In the genomic region with DNA sequence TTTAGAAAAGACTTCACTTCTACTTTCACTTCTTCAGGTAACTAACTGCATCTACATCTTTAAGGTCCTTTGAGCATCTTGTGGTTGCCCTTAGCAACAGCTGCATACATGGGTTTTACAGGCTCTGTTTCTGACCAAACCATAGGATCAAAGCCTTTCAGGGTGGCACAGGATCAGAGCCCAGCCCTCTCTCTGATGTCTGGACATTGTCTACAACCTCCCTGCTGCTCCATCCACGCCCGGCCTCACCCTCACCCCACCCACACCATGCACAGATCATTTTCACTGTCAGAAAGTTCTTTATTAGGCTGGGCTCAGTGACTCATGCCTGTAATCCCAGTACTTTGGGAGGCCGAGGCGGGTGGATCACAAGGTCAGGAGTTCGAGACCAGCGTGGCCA, we compare ENCODE assay signal across 23 cellular contexts. TPM values are rescaled to one million over a fixed set of nuclear protein-coding genes. Genes with fewer than 3 reads are reported as not detected.
A peak's percentile ranks its signal among the peaks of the same experiment; 100 is the strongest.
DNase-seq lines count a peak whose midpoint lies in the region; ATAC-seq, FAIRE-seq and TF ChIP-seq lines count a peak whose summit lies in the region.
"Had no signal": no experiment of that assay in that cellular context is flagged by ENCODE, and none has a peak within 500 bp of the region (broad histone marks: within the 10 kb centered on the region; RNA-seq: fewer than 3 reads in every experiment).

No MANE protein-coding gene starts in this region.

- no peak overlapping the region for H2BK12ac ChIP-seq in trophoblast cell (ENCODE audit: low read length)

- no peak overlapping the region for H3K4ac ChIP-seq in trophoblast cell (ENCODE audit: low read depth, low read length)

- H3K4me3 ChIP-seq in BLaER1 treated with 17β-estradiol and CSF1 and Interleukin-3, amounts not matched to agents 10 nM and 100 nM = peak overlapping the region in 3 of 10 experiments; percentile 9 to 45 (median 21); a peak in 2 of 20 replicates
- no peak overlapping the region for H3K4me3 ChIP-seq in epithelial cell of esophagus (ENCODE audit: low read length)
- H3K4me3 ChIP-seq in trophoblast cell (ENCODE audit: low read depth, low read length) = no peak overlapping the region
- no peak overlapping the region for H3K4me3 ChIP-seq in tibial artery
- H3K4me3 ChIP-seq: cardiac muscle cell, esophagus squamous epithelium, SJCRH30, skin epidermis, testis had no signal

- H4K20me1 ChIP-seq in BLaER1 treated with 17β-estradiol and CSF1 and Interleukin-3, amounts not matched to agents 10 nM and 100 nM = peaks cover 0 to 4% (median 0%) of the 10 kb centered on the region in 11 experiments; a peak in 3 of 22 replicates

- H2BK5ac ChIP-seq in trophoblast cell (ENCODE audit: low read depth, low read length, poor library complexity) = no peak overlapping the region

- peaks cover 61 to 98% (median 76%) of the 10 kb centered on the region in 10 experiments for H3K4me1 ChIP-seq in BLaER1 treated with 17β-estradiol and CSF1 and Interleukin-3, amounts not matched to agents 10 nM and 100 nM
- no peaks in the 10 kb centered on the region for H3K4me1 ChIP-seq in trophoblast cell (ENCODE audit: control insufficient read depth in 1 of 2, insufficient read depth in 2 of 2, low read length in 2 of 2)
- H3K4me1 ChIP-seq in tibial artery = peaks cover 0 to 30% (median 9%) of the 10 kb centered on the region in 4 donors
- H3K4me1 ChIP-seq: parathyroid adenoma, SJCRH30, testis had no signal

- intact Hi-C loops in tibial artery (cut with DNase I; ENCODE audit: low total_unique reads) = no loop called here

- H3K79me1 ChIP-seq in trophoblast cell (ENCODE audit: low read length) = no peaks in the 10 kb centered on the region

- H2BK120ac ChIP-seq in trophoblast cell (ENCODE audit: insufficient read depth, low read length, poor library complexity) = no peak overlapping the region

- no peak overlapping the region for H3K23ac ChIP-seq in trophoblast cell (ENCODE audit: low read length)

- no peak for ATAC-seq in GM21515 (IDR thresholded peaks at IDR 0.05; ENCODE audit: unreplicated experiment)
- ATAC-seq in HG02759 (IDR thresholded peaks at IDR 0.05; ENCODE audit: unreplicated experiment) = no peak
- ATAC-seq: activated T-helper 17 cell treated with anti-CD3 and anti-CD28 coated beads, Interleukin-2, amount 50 U/mL, for 72 hours had no signal

- no peaks in the 10 kb centered on the region for H3K79me2 ChIP-seq in trophoblast cell (ENCODE audit: control insufficient read depth, insufficient read depth, low read length, poor library complexity)
- H3K79me2 ChIP-seq: parathyroid adenoma had no signal

- peak overlapping the region; percentile 80 to 96 (median 91); a peak in 21 of 22 replicates for H3K27ac ChIP-seq in BLaER1 treated with 17β-estradiol and CSF1 and Interleukin-3, amounts not matched to agents 10 nM and 100 nM
- H3K27ac ChIP-seq in trophoblast cell (ENCODE audit: low read depth, low read length) (no peak overlapping the region), tibial artery (no peak overlapping the region)
- H3K27ac ChIP-seq: cardiac muscle cell, esophagus squamous epithelium, parathyroid adenoma, SJCRH30, testis had no signal

- DNase-seq in GM12891 (ENCODE audit: insufficient read length, low spot score) (no peak), NAMALWA (ENCODE audit: low spot score) (peak; percentile 40), epithelial cell of esophagus (ENCODE audit: low read depth) (peak; percentile 36), trophoblast cell (no peak), tibial artery (no peak)
- DNase-seq: activated CD4-positive, alpha-beta memory T cell treated with anti-CD3 and anti-CD28 coated beads, Interleukin-2, amount 10 ng/mL, durations not matched to agents 7 days and 5 days; AML-193; esophagus squamous epithelium; GOT3; head of caudate nucleus; naive B cell; NCI-H1694; NCI-H510A; SJCRH30; testis had no signal

- no peak overlapping the region for H4K8ac ChIP-seq in trophoblast cell (ENCODE audit: low read depth, low read length)

- TF ChIP-seq POLR2A in GM12891 (IDR thresholded peaks at IDR 0.05; ENCODE audit: low read depth, low read length) = no peak

- peaks cover 0 to 65% (median 23%) of the 10 kb centered on the region in 11 experiments; a peak in 15 of 22 replicates for H3K36me3 ChIP-seq in BLaER1 treated with 17β-estradiol and CSF1 and Interleukin-3, amounts not matched to agents 10 nM and 100 nM
- no peaks in the 10 kb centered on the region for H3K36me3 ChIP-seq in trophoblast cell (ENCODE audit: control insufficient read depth in 1 of 2, insufficient read depth in 2 of 2, low read length in 2 of 2)
- H3K36me3 ChIP-seq in tibial artery = no peaks in the 10 kb centered on the region
- H3K36me3 ChIP-seq: cardiac muscle cell, esophagus squamous epithelium, SJCRH30 had no signal

- no peak overlapping the region for H4K12ac ChIP-seq in trophoblast cell (ENCODE audit: low read depth, low read length)

- peak; percentile 69 for FAIRE-seq in GM12891 (lab: Jason Lieb, UNC)
- FAIRE-seq: D721Med had no signal

- peak overlapping the region in 9 of 11 experiments; percentile 80 to 100 (median 91); a peak in 18 of 22 replicates for H3K4me2 ChIP-seq in BLaER1 treated with 17β-estradiol and CSF1 and Interleukin-3, amounts not matched to agents 10 nM and 100 nM
- H3K4me2 ChIP-seq in trophoblast cell (ENCODE audit: low read length) = no peak overlapping the region

- no CpG with 5 or more reads among the region's 6 CpGs for WGBS in trophoblast cell (ENCODE audit: extremely low coverage, insufficient coverage, insufficient read length)

- H3K9me3 ChIP-seq in BLaER1 treated with 17β-estradiol and CSF1 and Interleukin-3, amounts not matched to agents 10 nM and 100 nM (replicated peaks in 1 of 11) = peaks cover 0 to 15% (median 0%) of the 10 kb centered on the region in 11 experiments; a peak in 5 of 22 replicates
- H3K9me3 ChIP-seq in trophoblast cell (ENCODE audit: insufficient read depth, low read depth, low read length) (no peaks in the 10 kb centered on the region), tibial artery (no peaks in the 10 kb centered on the region)
- H3K9me3 ChIP-seq: esophagus squamous epithelium, SJCRH30, testis had no signal

- no peak overlapping the region for H2AFZ ChIP-seq in trophoblast cell (ENCODE audit: insufficient read depth, low read length, poor library complexity)
- H2AFZ ChIP-seq: parathyroid adenoma had no signal

- no peak overlapping the region for H3K18ac ChIP-seq in trophoblast cell (ENCODE audit: low read length)

- H2AK5ac ChIP-seq in trophoblast cell (ENCODE audit: low read length) = no peak overlapping the region

- H3K9ac ChIP-seq in BLaER1 treated with 17β-estradiol and CSF1 and Interleukin-3, amounts not matched to agents 10 nM and 100 nM = peak overlapping the region in 2 of 11 experiments; percentile 16 to 67; a peak in 4 of 22 replicates
- no peak overlapping the region for H3K9ac ChIP-seq in trophoblast cell (ENCODE audit: low read length)
- H3K9ac ChIP-seq: parathyroid adenoma had no signal

- no peaks in the 10 kb centered on the region for H3K27me3 ChIP-seq in BLaER1 treated with 17β-estradiol and CSF1 and Interleukin-3, amounts not matched to agents 10 nM and 100 nM
- H3K27me3 ChIP-seq in trophoblast cell (ENCODE audit: insufficient read depth, low read length) (no peaks in the 10 kb centered on the region), tibial artery (no peaks in the 10 kb centered on the region)
- H3K27me3 ChIP-seq: cardiac muscle cell, esophagus squamous epithelium, SJCRH30, testis had no signal

- H3K14ac ChIP-seq in trophoblast cell (ENCODE audit: low read length) = no peak overlapping the region

- no peak for TF ChIP-seq CTCF in epithelial cell of esophagus (IDR thresholded peaks at IDR 0.05; ENCODE audit: insufficient read depth, low read depth, low read length, missing control alignments)
- no peak for TF ChIP-seq CTCF in tibial artery (IDR thresholded peaks at IDR 0.05)

- no peak overlapping the region for H4K91ac ChIP-seq in trophoblast cell (ENCODE audit: low read depth, low read length)

TF ChIP-seq in GM12891, 5 proteins besides CTCF, POLR2A, EP300 and RAD21:
- TF ChIP-seq PAX5 (IDR thresholded peaks at IDR 0.05; ENCODE audit: insufficient read depth, low read length, severe bottlenecking) (no peak), SPI1 (IDR thresholded peaks at IDR 0.05; ENCODE audit: low read depth, low read length) (0 out of 2 replicates have a peak, but pooled peaks have one; percentile 2)

RNA-seq across cellular contexts. Expression of a gene that starts 5.2 kb away (rescaled TPM):
- polyA plus RNA-seq in GM12891 (2012; ENCODE audit: low read depth, missing spikeins) = 44.5 TPM
- polyA plus RNA-seq in trophoblast cell (2013) = 3.5 and 3.8 TPM in 2 replicates

RNA-seq across cellular contexts. Expression of a gene that starts 50.5 kb away (rescaled TPM):
- polyA plus RNA-seq in GM12891 (2012; ENCODE audit: low read depth, missing spikeins) = 240 TPM
- 127 and 133 TPM in 2 replicates for polyA plus RNA-seq in trophoblast cell (2013)

Comparison
In these comparisons a context has a peak if more than half of its experiments do, and no peak if none do; other contexts are left out.
1. H3K27ac ChIP-seq: peak in BLaER1 treated with 17β-estradiol and CSF1 and Interleukin-3, amounts not matched to agents 10 nM and 100 nM (11 of 11); none in trophoblast cell (single experiment) and tibial artery (0 of 2).
2. DNase-seq: peak in NAMALWA (single experiment) and epithelial cell of esophagus (single experiment); none in GM12891 (single experiment), trophoblast cell (0 of 2) and tibial artery (0 of 2).